ENCODE assay signal across 1 cellular context in the genomic region with DNA sequence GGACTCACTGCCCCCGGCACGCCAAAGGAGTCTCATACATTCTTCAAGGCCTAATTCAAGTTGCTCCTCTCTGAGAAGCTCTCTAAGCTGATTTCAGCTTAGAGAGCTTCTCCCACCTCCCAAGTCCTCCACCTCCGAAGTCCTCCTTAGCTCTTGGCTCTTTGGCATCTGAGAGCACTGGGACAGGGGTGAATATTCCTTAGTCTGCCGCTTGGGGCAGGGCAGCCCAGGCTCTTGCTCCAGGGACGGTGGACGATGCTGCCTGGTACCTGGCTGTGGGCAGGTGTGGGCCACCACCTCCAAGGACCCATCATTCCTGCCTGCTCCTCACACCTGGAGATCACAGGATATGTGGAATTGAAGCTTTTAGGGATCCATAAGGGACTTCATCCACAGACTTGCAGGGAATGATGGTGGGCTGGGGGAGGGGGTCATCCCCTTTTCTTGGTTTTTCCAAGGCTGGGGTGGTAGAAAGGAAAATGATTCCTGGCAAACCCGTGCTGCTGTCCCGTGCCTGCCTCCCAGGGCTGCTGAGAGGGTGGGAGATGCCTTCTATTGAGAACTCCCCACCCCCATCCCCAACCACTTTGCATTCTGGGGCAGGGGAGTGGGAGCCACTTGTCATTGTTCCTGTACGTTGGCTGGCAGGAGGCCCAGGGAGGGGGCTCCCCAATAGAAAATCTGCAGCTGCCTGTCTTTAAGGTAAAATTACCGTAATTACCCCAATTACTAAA.
TF ChIP-seq lines count a peak whose summit lies in the region.

No MANE protein-coding gene starts in this region.

TF ChIP-seq in H1, 55 proteins besides CTCF, POLR2A, EP300 and RAD21 (continued from another document):
- TF ChIP-seq, protein P1, sequence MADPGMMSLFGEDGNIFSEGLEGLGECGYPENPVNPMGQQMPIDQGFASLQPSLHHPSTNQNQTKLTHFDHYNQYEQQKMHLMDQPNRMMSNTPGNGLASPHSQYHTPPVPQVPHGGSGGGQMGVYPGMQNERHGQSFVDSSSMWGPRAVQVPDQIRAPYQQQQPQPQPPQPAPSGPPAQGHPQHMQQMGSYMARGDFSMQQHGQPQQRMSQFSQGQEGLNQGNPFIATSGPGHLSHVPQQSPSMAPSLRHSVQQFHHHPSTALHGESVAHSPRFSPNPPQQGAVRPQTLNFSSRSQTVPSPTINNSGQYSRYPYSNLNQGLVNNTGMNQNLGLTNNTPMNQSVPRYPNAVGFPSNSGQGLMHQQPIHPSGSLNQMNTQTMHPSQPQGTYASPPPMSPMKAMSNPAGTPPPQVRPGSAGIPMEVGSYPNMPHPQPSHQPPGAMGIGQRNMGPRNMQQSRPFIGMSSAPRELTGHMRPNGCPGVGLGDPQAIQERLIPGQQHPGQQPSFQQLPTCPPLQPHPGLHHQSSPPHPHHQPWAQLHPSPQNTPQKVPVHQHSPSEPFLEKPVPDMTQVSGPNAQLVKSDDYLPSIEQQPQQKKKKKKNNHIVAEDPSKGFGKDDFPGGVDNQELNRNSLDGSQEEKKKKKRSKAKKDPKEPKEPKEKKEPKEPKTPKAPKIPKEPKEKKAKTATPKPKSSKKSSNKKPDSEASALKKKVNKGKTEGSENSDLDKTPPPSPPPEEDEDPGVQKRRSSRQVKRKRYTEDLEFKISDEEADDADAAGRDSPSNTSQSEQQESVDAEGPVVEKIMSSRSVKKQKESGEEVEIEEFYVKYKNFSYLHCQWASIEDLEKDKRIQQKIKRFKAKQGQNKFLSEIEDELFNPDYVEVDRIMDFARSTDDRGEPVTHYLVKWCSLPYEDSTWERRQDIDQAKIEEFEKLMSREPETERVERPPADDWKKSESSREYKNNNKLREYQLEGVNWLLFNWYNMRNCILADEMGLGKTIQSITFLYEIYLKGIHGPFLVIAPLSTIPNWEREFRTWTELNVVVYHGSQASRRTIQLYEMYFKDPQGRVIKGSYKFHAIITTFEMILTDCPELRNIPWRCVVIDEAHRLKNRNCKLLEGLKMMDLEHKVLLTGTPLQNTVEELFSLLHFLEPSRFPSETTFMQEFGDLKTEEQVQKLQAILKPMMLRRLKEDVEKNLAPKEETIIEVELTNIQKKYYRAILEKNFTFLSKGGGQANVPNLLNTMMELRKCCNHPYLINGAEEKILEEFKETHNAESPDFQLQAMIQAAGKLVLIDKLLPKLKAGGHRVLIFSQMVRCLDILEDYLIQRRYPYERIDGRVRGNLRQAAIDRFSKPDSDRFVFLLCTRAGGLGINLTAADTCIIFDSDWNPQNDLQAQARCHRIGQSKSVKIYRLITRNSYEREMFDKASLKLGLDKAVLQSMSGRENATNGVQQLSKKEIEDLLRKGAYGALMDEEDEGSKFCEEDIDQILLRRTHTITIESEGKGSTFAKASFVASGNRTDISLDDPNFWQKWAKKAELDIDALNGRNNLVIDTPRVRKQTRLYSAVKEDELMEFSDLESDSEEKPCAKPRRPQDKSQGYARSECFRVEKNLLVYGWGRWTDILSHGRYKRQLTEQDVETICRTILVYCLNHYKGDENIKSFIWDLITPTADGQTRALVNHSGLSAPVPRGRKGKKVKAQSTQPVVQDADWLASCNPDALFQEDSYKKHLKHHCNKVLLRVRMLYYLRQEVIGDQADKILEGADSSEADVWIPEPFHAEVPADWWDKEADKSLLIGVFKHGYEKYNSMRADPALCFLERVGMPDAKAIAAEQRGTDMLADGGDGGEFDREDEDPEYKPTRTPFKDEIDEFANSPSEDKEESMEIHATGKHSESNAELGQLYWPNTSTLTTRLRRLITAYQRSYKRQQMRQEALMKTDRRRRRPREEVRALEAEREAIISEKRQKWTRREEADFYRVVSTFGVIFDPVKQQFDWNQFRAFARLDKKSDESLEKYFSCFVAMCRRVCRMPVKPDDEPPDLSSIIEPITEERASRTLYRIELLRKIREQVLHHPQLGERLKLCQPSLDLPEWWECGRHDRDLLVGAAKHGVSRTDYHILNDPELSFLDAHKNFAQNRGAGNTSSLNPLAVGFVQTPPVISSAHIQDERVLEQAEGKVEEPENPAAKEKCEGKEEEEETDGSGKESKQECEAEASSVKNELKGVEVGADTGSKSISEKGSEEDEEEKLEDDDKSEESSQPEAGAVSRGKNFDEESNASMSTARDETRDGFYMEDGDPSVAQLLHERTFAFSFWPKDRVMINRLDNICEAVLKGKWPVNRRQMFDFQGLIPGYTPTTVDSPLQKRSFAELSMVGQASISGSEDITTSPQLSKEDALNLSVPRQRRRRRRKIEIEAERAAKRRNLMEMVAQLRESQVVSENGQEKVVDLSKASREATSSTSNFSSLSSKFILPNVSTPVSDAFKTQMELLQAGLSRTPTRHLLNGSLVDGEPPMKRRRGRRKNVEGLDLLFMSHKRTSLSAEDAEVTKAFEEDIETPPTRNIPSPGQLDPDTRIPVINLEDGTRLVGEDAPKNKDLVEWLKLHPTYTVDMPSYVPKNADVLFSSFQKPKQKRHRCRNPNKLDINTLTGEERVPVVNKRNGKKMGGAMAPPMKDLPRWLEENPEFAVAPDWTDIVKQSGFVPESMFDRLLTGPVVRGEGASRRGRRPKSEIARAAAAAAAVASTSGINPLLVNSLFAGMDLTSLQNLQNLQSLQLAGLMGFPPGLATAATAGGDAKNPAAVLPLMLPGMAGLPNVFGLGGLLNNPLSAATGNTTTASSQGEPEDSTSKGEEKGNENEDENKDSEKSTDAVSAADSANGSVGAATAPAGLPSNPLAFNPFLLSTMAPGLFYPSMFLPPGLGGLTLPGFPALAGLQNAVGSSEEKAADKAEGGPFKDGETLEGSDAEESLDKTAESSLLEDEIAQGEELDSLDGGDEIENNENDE (IDR thresholded peaks at IDR 0.05; ENCODE audit: insufficient replicate concordance, low read length) = peak; percentile 98
- TF ChIP-seq YY1 (IDR thresholded peaks at IDR 0.05; ENCODE audit: low read depth, low read length) (0 out of 2 replicates have a peak, but pooled peaks have one; percentile 42), TAF1 (IDR thresholded peaks at IDR 0.05; ENCODE audit: low read depth, low read length) (no peak), EZH2 (IDR thresholded peaks at IDR 0.05; ENCODE audit: low read depth, low read length, severe bottlenecking) (no peak), CBX5 (IDR thresholded peaks at IDR 0.05; ENCODE audit: low read depth, low read length) (no peak)
TF ChIP-seq in H1: peak in this region for 2.
